In the genomic region with DNA sequence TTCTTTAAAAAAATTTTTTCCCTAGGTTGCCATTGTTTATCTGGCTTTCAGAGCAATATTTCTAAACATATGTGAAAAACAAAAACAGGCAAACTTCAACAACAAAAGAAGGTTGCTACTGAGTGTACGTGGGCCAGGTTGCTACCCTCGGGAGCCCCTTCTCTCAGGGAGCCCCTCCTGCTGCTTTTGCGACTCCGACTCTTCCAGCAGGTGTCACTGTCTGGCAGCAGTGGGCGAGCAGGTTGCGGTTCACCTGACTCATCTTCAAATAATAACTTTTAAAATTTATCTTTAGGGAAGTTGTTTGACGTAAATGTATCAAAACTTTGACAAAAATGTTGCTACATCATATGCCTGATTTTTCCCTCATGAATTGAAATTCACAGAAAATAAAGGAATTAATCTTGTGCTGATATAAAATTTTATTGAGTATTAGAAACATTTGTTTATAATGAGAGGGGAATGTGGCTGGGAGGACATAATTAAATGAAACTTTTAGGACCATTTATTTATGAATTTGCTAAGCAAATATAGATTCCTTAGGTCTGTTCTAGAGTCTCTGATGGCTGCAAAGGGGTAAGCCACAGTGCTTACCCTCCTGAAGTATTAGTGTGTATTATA, we compare ENCODE assay signal across 9 cellular contexts.
DNase-seq lines count a peak whose midpoint lies in the region; ATAC-seq, FAIRE-seq and TF ChIP-seq lines count a peak whose summit lies in the region.
"Had no signal": no experiment of that assay in that cellular context is flagged by ENCODE, and none has a peak within 500 bp of the region (broad histone marks: within the 10 kb centered on the region; RNA-seq: fewer than 3 reads in every experiment).

No MANE protein-coding gene starts in this region.

- peaks cover 0 to 2% (median 0%) of the 10 kb centered on the region in 3 donors for H3K4me1 ChIP-seq in pancreas

- WGBS in pancreas, 2 donors, result 62 to 64% methylated on average over 7 of the region's 7 CpGs

- no peaks in the 10 kb centered on the region for H3K27me3 Mint-ChIP-seq in stimulated activated naive B cell treated with anti-CD40 and anti-IgM and Interleukin-4, amounts not matched to agents 10 μg/mL and 1 μg/mL and 100 μg/mL, for 72 hours
- H3K27me3 Mint-ChIP-seq: activated naive CD4-positive, alpha-beta T cell treated with anti-CD3 and anti-CD28 coated beads, Interleukin-2, amount 50 U/mL, for 24 hours had no signal

- H3K27ac ChIP-seq in dorsolateral prefrontal cortex (peak overlapping the region in 56 of 59 donors; percentile 34 to 94 (median 84)), pancreas (no peak overlapping the region)

- peaks cover 21 to 43% of the 10 kb centered on the region in 2 donors for H3K36me3 Mint-ChIP-seq in stimulated activated naive B cell treated with anti-CD40 and anti-IgM and Interleukin-4, amounts not matched to agents 10 μg/mL and 1 μg/mL and 100 μg/mL, for 72 hours

- TF ChIP-seq CTCF in dorsolateral prefrontal cortex (IDR thresholded peaks at IDR 0.05 in 54 of 56, conservative IDR thresholded peaks at IDR 0.05 in 2 of 56; ENCODE audit: low read depth in 1 of 56, partially characterized antibody in 56 of 56) (peak; percentile 14 to 85 (median 66)), pancreas (IDR thresholded peaks at IDR 0.05) (peak in 3 of 4 donors; percentile 11 to 19 (median 12))

- H3K9me3 Mint-ChIP-seq in stimulated activated naive B cell treated with anti-CD40 and anti-IgM and Interleukin-4, amounts not matched to agents 10 μg/mL and 1 μg/mL and 100 μg/mL, for 72 hours, result peaks cover 0 to 3% of the 10 kb centered on the region in 2 donors
- H3K9me3 Mint-ChIP-seq: activated naive CD4-positive, alpha-beta T cell treated with anti-CD3 and anti-CD28 coated beads, Interleukin-2, amount 50 U/mL, for 24 hours had no signal

- H3K4me3 ChIP-seq in dorsolateral prefrontal cortex (peak overlapping the region in 13 of 59 donors; percentile 3 to 40 (median 19)), pancreas (no peak overlapping the region)

- FAIRE-seq in pancreas (lab: Jason Lieb, UNC), result no peak

- no peak overlapping the region for H3K27ac Mint-ChIP-seq in stimulated activated naive B cell treated with anti-CD40 and anti-IgM and Interleukin-4, amounts not matched to agents 10 μg/mL and 1 μg/mL and 100 μg/mL, for 72 hours
- H3K27ac Mint-ChIP-seq: activated naive CD4-positive, alpha-beta T cell treated with anti-CD3 and anti-CD28 coated beads, Interleukin-2, amount 50 U/mL, for 24 hours had no signal

- H3K36me3 ChIP-seq in pancreas, result no peaks in the 10 kb centered on the region

- H3K4me1 Mint-ChIP-seq in stimulated activated naive B cell treated with anti-CD40 and anti-IgM and Interleukin-4, amounts not matched to agents 10 μg/mL and 1 μg/mL and 100 μg/mL, for 72 hours, result peaks cover 4 to 14% of the 10 kb centered on the region in 2 donors

- peak; percentile 12 for DNase-seq in activated gamma-delta T cell treated with Interleukin-2 at 50 U/mL for 16 hours
- DNase-seq in activated gamma-delta T cell (lab: John Stamatoyannopoulos, UW), result no peak
- peak; percentile 55 for DNase-seq in SK-MEL-5 (ENCODE audit: low read depth, low spot score)
- DNase-seq in dorsolateral prefrontal cortex, result peak in 6 of 10 donors; percentile 34 to 62 (median 54)
- no peak for DNase-seq in pancreas
- no peak for DNase-seq in NCI-H187 (lab: John Stamatoyannopoulos, UW)
- DNase-seq in stimulated activated naive B cell treated with anti-CD40 and anti-IgM and Interleukin-4, amounts not matched to agents 10 μg/mL and 1 μg/mL and 100 μg/mL, for 72 hours, result no peak

- no peak overlapping the region for H3K4me3 Mint-ChIP-seq in stimulated activated naive B cell treated with anti-CD40 and anti-IgM and Interleukin-4, amounts not matched to agents 10 μg/mL and 1 μg/mL and 100 μg/mL, for 72 hours
- H3K4me3 Mint-ChIP-seq: activated naive CD4-positive, alpha-beta T cell treated with anti-CD3 and anti-CD28 coated beads, Interleukin-2, amount 50 U/mL, for 24 hours had no signal

- H3K27me3 ChIP-seq in dorsolateral prefrontal cortex, result no peaks in the 10 kb centered on the region
- no peaks in the 10 kb centered on the region for H3K27me3 ChIP-seq in pancreas

- ATAC-seq in pancreas (peak in 1 of 4 donors; percentile 43), HG03097 (IDR thresholded peaks at IDR 0.05; ENCODE audit: low FRiP score, unreplicated experiment) (no peak)
- ATAC-seq in stimulated activated naive B cell treated with anti-CD40 and anti-IgM and Interleukin-4, amounts not matched to agents 10 μg/mL and 1 μg/mL and 100 μg/mL, for 72 hours (replicated peaks), result no peak

- in situ Hi-C loops in SK-MEL-5 (cut with HindIII; ENCODE audit: low pct_unique_long_range_greater_than_20kb, low sequenced_read_pairs), result no loop called here

- intact Hi-C loops in dorsolateral prefrontal cortex (cut with DNase I) (loop anchor here (5.0 to 10.0 kb wide), 2 partner anchors 86 to 136 kb away; a partner anchor contains a TSS), pancreas (cut with DNase I) (no loop called here)

- no peaks in the 10 kb centered on the region for H3K9me3 ChIP-seq in pancreas

Comparison
In these comparisons a context has a peak if more than half of its experiments do, and no peak if none do; other contexts are left out.
1. DNase-seq: peak in activated gamma-delta T cell treated with Interleukin-2 at 50 U/mL for 16 hours (single experiment), SK-MEL-5 (single experiment) and dorsolateral prefrontal cortex (6 of 10); none in activated gamma-delta T cell (single experiment), pancreas (0 of 6), NCI-H187 (0 of 2) and stimulated activated naive B cell treated with anti-CD40 and anti-IgM and Interleukin-4, amounts not matched to agents 10 μg/mL and 1 μg/mL and 100 μg/mL, for 72 hours (single experiment).
2. H3K27ac ChIP-seq: peak in dorsolateral prefrontal cortex (56 of 59); none in pancreas (0 of 4).
3. intact Hi-C loops: an anchor here in dorsolateral prefrontal cortex (5.0 to 10.0 kb wide); none called in pancreas.